ENCODE assay signal across 23 cellular contexts in the genomic region with DNA sequence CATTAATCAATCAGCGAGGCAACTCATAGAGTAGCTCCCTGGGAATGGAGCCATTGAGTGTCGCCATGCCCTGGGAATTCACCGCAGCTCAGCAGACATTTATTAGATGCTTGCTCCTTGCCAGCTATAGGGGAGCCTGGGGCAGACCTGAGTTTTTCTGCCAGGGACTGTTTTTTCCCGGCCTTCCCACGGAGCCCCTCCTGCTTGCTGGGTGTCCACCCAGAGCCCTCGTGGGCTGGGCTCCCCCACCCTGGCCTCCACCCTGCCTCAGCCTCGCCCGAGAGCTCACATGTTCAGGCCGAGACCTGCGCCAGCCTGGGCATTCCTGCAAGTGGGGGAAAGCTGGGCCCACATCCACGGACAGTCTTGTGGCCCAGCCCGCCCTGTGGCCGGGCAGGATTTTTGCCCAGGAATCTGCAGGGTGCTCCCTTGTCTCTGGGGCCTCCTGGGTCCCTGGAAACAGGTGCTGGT.
DNase-seq lines count a peak whose midpoint lies in the region; ATAC-seq and TF ChIP-seq lines count a peak whose summit lies in the region.
"Had no signal": no experiment of that assay in that cellular context is flagged by ENCODE, and none has a peak within 500 bp of the region (broad histone marks: within the 10 kb centered on the region; RNA-seq: fewer than 3 reads in every experiment).

No MANE protein-coding gene starts in this region.

- WGBS in endodermal cell (ENCODE audit: insufficient coverage in 1 of 2, insufficient read length in 1 of 2), 2 experiments = 93 to 94% methylated on average over 9 to 13 of the region's 13 CpGs

- H3K9ac ChIP-seq in endodermal cell (ENCODE audit: extremely low read depth, low read length, poor library complexity, severe bottlenecking) = no peak overlapping the region

- DNase-seq in breast epithelium (ENCODE audit: low spot score in 2 of 2) (peak; percentile 47 to 55), MCF 10A (ENCODE audit: unreplicated experiment) (no peak), endodermal cell (peak; percentile 24), midbrain (lab: John Stamatoyannopoulos, UW) (peak; percentile 21), type B pancreatic cell (ENCODE audit: extremely low spot score, unreplicated experiment) (peak; percentile 61), GM19238 (ENCODE audit: insufficient read length, low spot score) (no peak), right atrium auricular region (ENCODE audit: low spot score) (no peak)
- DNase-seq: ACHN; activated CD4-positive, alpha-beta T cell treated with anti-CD3 and anti-CD28 coated beads for 1 hour; activated naive CD4-positive, alpha-beta T cell treated with anti-CD3 and anti-CD28 coated beads for 36 hours; CD4-positive, CD25-positive, alpha-beta regulatory T cell; DMS53; GOT3; lower lobe of right lung; MM.1S; NCI-H1694 treated with DMSO at 0.1 percent for 48 hours; NCI-H226; psoas muscle; stimulated activated naive B cell treated with anti-CD40 and anti-IgM and Interleukin-4, amounts not matched to agents 10 μg/mL and 1 μg/mL and 100 μg/mL, for 72 hours; T1000; trophoblast cell had no signal

- POLR2A ChIA-PET in MCF 10A (lab: Yijun Ruan, JAX) = interaction anchor here (1.5 kb wide), 1 partner anchor 54 kb away, joined by 4 read pairs; no protein-coding TSS in a partner anchor

- H3K4me1 ChIP-seq in breast epithelium (no peaks in the 10 kb centered on the region), endodermal cell (ENCODE audit: control insufficient read depth, insufficient read depth, low read length) (no peaks in the 10 kb centered on the region), right atrium auricular region (peaks cover 0 to 7% of the 10 kb centered on the region in 2 donors)
- H3K4me1 ChIP-seq: lower lobe of right lung, psoas muscle had no signal

- H3K27me3 Mint-ChIP-seq in MCF 10A (ENCODE audit: insufficient read depth, unreplicated experiment) = peaks cover 11% of the 10 kb centered on the region
- H3K27me3 Mint-ChIP-seq in endodermal cell (ENCODE audit: insufficient read depth) = no peaks in the 10 kb centered on the region
- H3K27me3 Mint-ChIP-seq in type B pancreatic cell = peaks cover 7% of the 10 kb centered on the region

- no TSS peak for BruUV-seq in MCF 10A (replicated peaks; lab: Mats Ljungman, UMichigan)

- peaks cover 7% of the 10 kb centered on the region for H3K4me1 Mint-ChIP-seq in MCF 10A (ENCODE audit: insufficient read depth, unreplicated experiment)
- H3K4me1 Mint-ChIP-seq in endodermal cell = no peaks in the 10 kb centered on the region
- H3K4me1 Mint-ChIP-seq in type B pancreatic cell (ENCODE audit: unreplicated experiment) = peaks cover 10% of the 10 kb centered on the region
- H3K4me1 Mint-ChIP-seq: CD4-positive, CD25-positive, alpha-beta regulatory T cell; naive thymus-derived CD8-positive, alpha-beta T cell; stimulated activated naive B cell treated with anti-CD40 and anti-IgM and Interleukin-4, amounts not matched to agents 10 μg/mL and 1 μg/mL and 100 μg/mL, for 72 hours had no signal

- TF ChIP-seq CTCF in breast epithelium (IDR thresholded peaks at IDR 0.05) (no peak), MCF 10A (IDR thresholded peaks at IDR 0.05; ENCODE audit: unreplicated experiment) (no peak), endodermal cell (conservative IDR thresholded peaks at IDR 0.05) (no peak), type B pancreatic cell (conservative IDR thresholded peaks at IDR 0.05) (no peak), right atrium auricular region (IDR thresholded peaks at IDR 0.05) (no peak)

- H3K27ac Mint-ChIP-seq in MCF 10A (ENCODE audit: low read depth, unreplicated experiment) = no peak overlapping the region
- no peak overlapping the region for H3K27ac Mint-ChIP-seq in endodermal cell
- H3K27ac Mint-ChIP-seq in type B pancreatic cell = no peak overlapping the region
- H3K27ac Mint-ChIP-seq: activated naive CD4-positive, alpha-beta T cell treated with anti-CD3 and anti-CD28 coated beads for 36 hours; CD4-positive, CD25-positive, alpha-beta regulatory T cell; stimulated activated naive B cell treated with anti-CD40 and anti-IgM and Interleukin-4, amounts not matched to agents 10 μg/mL and 1 μg/mL and 100 μg/mL, for 72 hours had no signal

- CTCF ChIA-PET in MCF 10A (lab: Yijun Ruan, JAX) = interaction anchor here (0.6 to 1.1 kb wide), 2 partner anchors 35 to 50 kb away, joined by 3 to 4 read pairs; no protein-coding TSS in a partner anchor

- peak overlapping the region; percentile 22 to 42 for H3K27ac ChIP-seq in breast epithelium
- H3K27ac ChIP-seq in endodermal cell (ENCODE audit: low read depth, low read length) = no peak overlapping the region
- no peak overlapping the region for H3K27ac ChIP-seq in right atrium auricular region
- H3K27ac ChIP-seq: lower lobe of right lung, psoas muscle had no signal

- H3K36me3 ChIP-seq in breast epithelium (no peaks in the 10 kb centered on the region), endodermal cell (ENCODE audit: control insufficient read depth, insufficient read depth, low read length) (no peaks in the 10 kb centered on the region), right atrium auricular region (no peaks in the 10 kb centered on the region)
- H3K36me3 ChIP-seq: lower lobe of right lung had no signal

- H3K4me3 Mint-ChIP-seq in MCF 10A (ENCODE audit: unreplicated experiment) (no peak overlapping the region), endodermal cell (no peak overlapping the region), type B pancreatic cell (no peak overlapping the region)
- H3K4me3 Mint-ChIP-seq: activated naive CD4-positive, alpha-beta T cell treated with anti-CD3 and anti-CD28 coated beads for 36 hours; CD4-positive, CD25-positive, alpha-beta regulatory T cell; naive thymus-derived CD8-positive, alpha-beta T cell; stimulated activated naive B cell treated with anti-CD40 and anti-IgM and Interleukin-4, amounts not matched to agents 10 μg/mL and 1 μg/mL and 100 μg/mL, for 72 hours had no signal

- H3K9me3 Mint-ChIP-seq in MCF 10A (ENCODE audit: unreplicated experiment) (peaks cover 9% of the 10 kb centered on the region), endodermal cell (no peaks in the 10 kb centered on the region), type B pancreatic cell (no peaks in the 10 kb centered on the region)
- H3K9me3 Mint-ChIP-seq: activated naive CD4-positive, alpha-beta T cell treated with anti-CD3 and anti-CD28 coated beads for 36 hours had no signal

- H3K9me3 ChIP-seq in breast epithelium = no peaks in the 10 kb centered on the region
- no peaks in the 10 kb centered on the region for H3K9me3 ChIP-seq in endodermal cell (ENCODE audit: control insufficient read depth, low read length)
- peaks cover 0 to 4% of the 10 kb centered on the region in 2 donors for H3K9me3 ChIP-seq in right atrium auricular region
- H3K9me3 ChIP-seq: lower lobe of right lung, psoas muscle had no signal

- H3K36me3 Mint-ChIP-seq in MCF 10A (ENCODE audit: insufficient read depth, unreplicated experiment) (no peaks in the 10 kb centered on the region), endodermal cell (ENCODE audit: low read depth) (no peaks in the 10 kb centered on the region), type B pancreatic cell (no peaks in the 10 kb centered on the region)
- H3K36me3 Mint-ChIP-seq: CD4-positive, CD25-positive, alpha-beta regulatory T cell; stimulated activated naive B cell treated with anti-CD40 and anti-IgM and Interleukin-4, amounts not matched to agents 10 μg/mL and 1 μg/mL and 100 μg/mL, for 72 hours had no signal

- H3K27me3 ChIP-seq in breast epithelium (no peaks in the 10 kb centered on the region), endodermal cell (ENCODE audit: control insufficient read depth, insufficient read depth, low read length, poor library complexity, severe bottlenecking) (no peaks in the 10 kb centered on the region), right atrium auricular region (no peaks in the 10 kb centered on the region)

- H3K4me3 ChIP-seq in breast epithelium (no peak overlapping the region), endodermal cell (ENCODE audit: low read length) (no peak overlapping the region), right atrium auricular region (no peak overlapping the region)
- H3K4me3 ChIP-seq: lower lobe of right lung, psoas muscle had no signal

- no peak for TF ChIP-seq POLR2A in breast epithelium (IDR thresholded peaks at IDR 0.05)

- no peak for ATAC-seq in GM21717 (IDR thresholded peaks at IDR 0.05; ENCODE audit: unreplicated experiment)
- ATAC-seq: lower lobe of right lung; naive thymus-derived CD8-positive, alpha-beta T cell; psoas muscle; stimulated activated naive B cell treated with anti-CD40 and anti-IgM and Interleukin-4, amounts not matched to agents 10 μg/mL and 1 μg/mL and 100 μg/mL, for 72 hours had no signal

- intact Hi-C loops in breast epithelium (cut with DNase I; ENCODE audit: low total_unique reads) (no loop called here), MCF 10A (cut with micrococcal nuclease) (no loop called here)

Comparison
In these comparisons a context has a peak if more than half of its experiments do, and no peak if none do; other contexts are left out.
1. DNase-seq: peak in breast epithelium (2 of 2), endodermal cell (single experiment), midbrain (single experiment) and type B pancreatic cell (single experiment); none in MCF 10A (single experiment), GM19238 (single experiment) and right atrium auricular region (single experiment).
2. H3K27ac ChIP-seq: peak in breast epithelium (2 of 2); none in endodermal cell (single experiment) and right atrium auricular region (0 of 2).